1 cellular context compared by ENCODE assay signal in the genomic region with DNA sequence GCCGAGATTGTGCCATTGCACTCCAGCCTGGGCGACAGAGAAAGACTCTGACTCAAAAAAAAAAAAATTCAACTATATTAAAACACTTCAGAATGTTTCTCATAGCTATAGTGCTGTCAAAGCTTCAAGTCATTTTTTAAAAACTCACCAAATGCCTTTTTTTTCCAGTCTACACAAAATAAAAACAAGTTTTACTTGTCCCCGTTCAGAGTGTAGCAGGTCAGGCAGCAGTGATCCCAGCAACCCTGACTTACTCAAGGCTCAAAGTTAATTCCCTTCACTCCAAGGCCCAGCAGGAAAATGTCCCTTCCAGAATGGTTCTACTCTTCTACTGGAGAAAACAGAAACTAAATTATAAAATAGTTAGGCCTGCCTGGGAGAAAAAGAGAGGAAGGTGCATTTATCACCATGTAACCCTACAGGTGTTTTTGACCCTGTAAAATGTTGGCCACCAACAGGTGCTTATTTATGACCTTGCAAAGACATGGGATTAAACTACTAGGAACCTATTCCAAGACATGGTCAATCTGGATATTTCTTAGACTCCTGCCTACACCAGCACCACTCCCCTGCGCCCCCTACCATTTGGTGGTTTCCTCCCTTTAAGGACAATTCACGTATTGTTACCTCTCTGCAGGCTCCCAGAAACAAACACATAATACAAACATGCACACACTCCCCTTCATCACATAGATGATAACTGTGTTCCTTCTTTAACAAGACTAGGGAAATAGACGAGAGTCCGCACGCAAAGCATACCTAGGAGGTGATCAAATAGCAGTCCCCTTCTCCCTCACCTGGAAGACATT.
TF ChIP-seq lines count a peak whose summit lies in the region.

No MANE protein-coding gene starts in this region.

TF ChIP-seq in IMR-90, 13 proteins besides CTCF, POLR2A, EP300 and RAD21:
- no peak for TF ChIP-seq CEBPB (IDR thresholded peaks at IDR 0.05; ENCODE audit: low read depth, low read length)
- TF ChIP-seq RCOR1 (IDR thresholded peaks at IDR 0.05; ENCODE audit: insufficient replicate concordance, low read length) = no peak
- TF ChIP-seq BHLHE40 (IDR thresholded peaks at IDR 0.05; ENCODE audit: low read depth, low read length) = no peak
- TF ChIP-seq RFX5 (IDR thresholded peaks at IDR 0.05; ENCODE audit: low read depth, low read length) = no peak
- TF ChIP-seq NFE2L2 (IDR thresholded peaks at IDR 0.05; ENCODE audit: low read depth, low read length) = no peak
- TF ChIP-seq, protein P1, sequence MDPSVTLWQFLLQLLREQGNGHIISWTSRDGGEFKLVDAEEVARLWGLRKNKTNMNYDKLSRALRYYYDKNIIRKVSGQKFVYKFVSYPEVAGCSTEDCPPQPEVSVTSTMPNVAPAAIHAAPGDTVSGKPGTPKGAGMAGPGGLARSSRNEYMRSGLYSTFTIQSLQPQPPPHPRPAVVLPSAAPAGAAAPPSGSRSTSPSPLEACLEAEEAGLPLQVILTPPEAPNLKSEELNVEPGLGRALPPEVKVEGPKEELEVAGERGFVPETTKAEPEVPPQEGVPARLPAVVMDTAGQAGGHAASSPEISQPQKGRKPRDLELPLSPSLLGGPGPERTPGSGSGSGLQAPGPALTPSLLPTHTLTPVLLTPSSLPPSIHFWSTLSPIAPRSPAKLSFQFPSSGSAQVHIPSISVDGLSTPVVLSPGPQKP (IDR thresholded peaks at IDR 0.05; ENCODE audit: borderline replicate concordance, low read depth, low read length) = no peak
- no peak for TF ChIP-seq MXI1 (IDR thresholded peaks at IDR 0.05; ENCODE audit: borderline replicate concordance, low read depth, low read length)
- TF ChIP-seq USF2 (IDR thresholded peaks at IDR 0.05; ENCODE audit: low read depth, low read length) = no peak
- no peak for TF ChIP-seq CHD1 (IDR thresholded peaks at IDR 0.05; ENCODE audit: low read depth, low read length)
- no peak for TF ChIP-seq MAFK (IDR thresholded peaks at IDR 0.05; ENCODE audit: low read depth, low read length)
- TF ChIP-seq FOS (IDR thresholded peaks at IDR 0.05; ENCODE audit: low read depth, low read length) = no peak
- TF ChIP-seq SMC3 (IDR thresholded peaks at IDR 0.05; ENCODE audit: low read depth, low read length) = no peak
- no peak for TF ChIP-seq MAZ (IDR thresholded peaks at IDR 0.05; ENCODE audit: borderline replicate concordance, low read depth, low read length)
TF ChIP-seq in IMR-90: peak in this region for 0.
